ENCODE assay signal across 8 cellular contexts in the genomic region with DNA sequence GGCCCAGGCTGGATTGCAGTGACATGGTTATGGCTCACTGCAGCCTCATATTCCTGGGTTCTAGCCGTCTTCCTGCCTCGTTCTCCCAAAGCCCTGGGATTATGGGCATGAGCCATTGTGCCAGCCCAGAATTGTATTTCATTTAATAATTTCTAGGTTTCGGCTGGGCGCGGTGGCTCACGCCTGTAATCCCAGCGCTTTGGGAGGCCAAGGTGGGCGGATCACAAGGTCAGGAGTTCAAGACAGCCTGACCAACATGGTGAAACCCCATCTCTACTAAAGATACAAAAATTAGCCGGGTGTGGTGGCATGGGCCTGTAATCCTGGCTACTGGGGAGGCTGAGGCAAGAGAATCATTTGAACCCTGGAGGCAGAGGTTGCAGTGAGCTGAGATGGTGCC. TPM values are rescaled to one million over a fixed set of nuclear protein-coding genes. Genes with fewer than 3 reads are reported as not detected.
DNase-seq lines count a peak whose midpoint lies in the region; ATAC-seq, FAIRE-seq and TF ChIP-seq lines count a peak whose summit lies in the region.
"Not testable (repeated sequence)": the region's sequence is repeated elsewhere in the genome, so short reads cannot be mapped to it uniquely, and the experiment has no call there.

No MANE protein-coding gene starts in this region.

- peaks cover 22% of the 10 kb centered on the region for H3K36me3 ChIP-seq in CD8-positive, alpha-beta memory T cell (ENCODE audit: insufficient read depth, low read length)
- peaks cover 0 to 26% of the 10 kb centered on the region in 2 donors for H3K36me3 ChIP-seq in kidney (ENCODE audit: control insufficient read depth in 1 of 2, insufficient read depth in 2 of 2, low read length in 2 of 2)
- peaks cover 25 to 40% (median 27%) of the 10 kb centered on the region in 3 donors for H3K36me3 ChIP-seq in tibial artery

- not testable (repeated sequence) for ATAC-seq in activated B cell treated with CpG ODN at 0.5 μM for 24 hours (ENCODE audit: low read depth)

- peaks cover 54 to 72% (median 62%) of the 10 kb centered on the region in 3 donors for H3K4me1 Mint-ChIP-seq in CD8-positive, alpha-beta memory T cell
- H3K4me1 Mint-ChIP-seq in activated B cell treated with CpG ODN at 0.5 μM for 24 hours (peaks cover 59% of the 10 kb centered on the region), osteocyte (ENCODE audit: unreplicated experiment) (peaks cover 56% of the 10 kb centered on the region)

- H3K9me3 Mint-ChIP-seq in CD8-positive, alpha-beta memory T cell; activated B cell treated with CpG ODN at 0.5 μM for 24 hours; osteocyte (ENCODE audit: unreplicated experiment): not testable (repeated sequence)

- H3K4me3 Mint-ChIP-seq in CD8-positive, alpha-beta memory T cell: peak overlapping the region; percentile 96 to 100 (median 98)
- H3K4me3 Mint-ChIP-seq in activated B cell treated with CpG ODN at 0.5 μM for 24 hours (peak overlapping the region; percentile 98), osteocyte (ENCODE audit: unreplicated experiment) (peak overlapping the region; percentile 99)

- not testable (repeated sequence) for H3K27ac ChIP-seq in CD8-positive, alpha-beta memory T cell (ENCODE audit: low read depth, low read length); kidney (ENCODE audit: low read depth in 2 of 2, low read length in 2 of 2); tibial artery

- intact Hi-C loops in activated B cell treated with CpG ODN at 0.5 μM for 24 hours (cut with micrococcal nuclease); kidney (cut with DNase I); tibial artery (cut with DNase I; ENCODE audit: low total_unique reads): not testable (repeated sequence)

- not testable (repeated sequence) for DNase-seq in CD8-positive, alpha-beta memory T cell; LNCaP clone FGC (ENCODE audit: low read depth); activated B cell treated with CpG ODN at 0.5 μM for 24 hours; astrocyte of the cerebellum (ENCODE audit: low read depth); epithelial cell of esophagus (ENCODE audit: low read depth); kidney; osteocyte (ENCODE audit: extremely low spot score, unreplicated experiment); tibial artery

- H3K27me3 ChIP-seq in CD8-positive, alpha-beta memory T cell (ENCODE audit: insufficient read depth, low read length, poor library complexity, severe bottlenecking); tibial artery: not testable (repeated sequence)

- H3K4me1 ChIP-seq in CD8-positive, alpha-beta memory T cell (ENCODE audit: insufficient read depth, low read length): peaks cover 67% of the 10 kb centered on the region
- peaks cover 14 to 19% of the 10 kb centered on the region in 2 donors for H3K4me1 ChIP-seq in kidney (ENCODE audit: control insufficient read depth in 1 of 2, insufficient read depth in 1 of 2, low read depth in 1 of 2, low read length in 2 of 2)
- peaks cover 0 to 70% (median 57%) of the 10 kb centered on the region in 4 donors for H3K4me1 ChIP-seq in tibial artery

- not testable (repeated sequence) for FAIRE-seq in kidney (lab: Jason Lieb, UNC)

- POLR2A ChIA-PET in CD8-positive, alpha-beta memory T cell (lab: Charles Lee); activated B cell treated with CpG ODN at 0.5 μM for 24 hours (lab: Charles Lee): not testable (repeated sequence)

- peak overlapping the region in 7 of 8 donors; percentile 49 to 97 (median 64) for H3K27ac Mint-ChIP-seq in CD8-positive, alpha-beta memory T cell
- H3K27ac Mint-ChIP-seq in activated B cell treated with CpG ODN at 0.5 μM for 24 hours; osteocyte (ENCODE audit: unreplicated experiment): not testable (repeated sequence)

- TF ChIP-seq CTCF in LNCaP clone FGC (IDR thresholded peaks at IDR 0.05; ENCODE audit: control insufficient read depth, extremely low read depth, insufficient read depth); activated B cell treated with CpG ODN at 0.5 μM for 24 hours (IDR thresholded peaks at IDR 0.05); astrocyte of the cerebellum (IDR thresholded peaks at IDR 0.05; ENCODE audit: low read depth, low read length, missing control alignments); epithelial cell of esophagus (IDR thresholded peaks at IDR 0.05; ENCODE audit: insufficient read depth, low read depth, low read length, missing control alignments); kidney (IDR thresholded peaks at IDR 0.05; ENCODE audit: borderline replicate concordance, extremely low read depth, insufficient read depth); osteocyte (IDR thresholded peaks at IDR 0.05); tibial artery (IDR thresholded peaks at IDR 0.05): not testable (repeated sequence)

- in situ Hi-C loops in astrocyte of the cerebellum (cut with HindIII; ENCODE audit: low sequenced_read_pairs): not testable (repeated sequence)

- not testable (repeated sequence) for H3K4me3 ChIP-seq in CD8-positive, alpha-beta memory T cell (ENCODE audit: low read length)
- H3K4me3 ChIP-seq in LNCaP clone FGC (ENCODE audit: low read depth, low read length): peak overlapping the region; percentile 99
- peak overlapping the region; percentile 92 for H3K4me3 ChIP-seq in astrocyte of the cerebellum (ENCODE audit: low read depth, low read length)
- peak overlapping the region; percentile 100 for H3K4me3 ChIP-seq in epithelial cell of esophagus (ENCODE audit: low read length)
- peak overlapping the region; percentile 51 to 99 for H3K4me3 ChIP-seq in kidney (ENCODE audit: low read length in 2 of 2)
- peak overlapping the region; percentile 84 to 93 for H3K4me3 ChIP-seq in tibial artery

- peaks cover 7 to 71% (median 9%) of the 10 kb centered on the region in 3 donors for H3K36me3 Mint-ChIP-seq in CD8-positive, alpha-beta memory T cell
- H3K36me3 Mint-ChIP-seq in activated B cell treated with CpG ODN at 0.5 μM for 24 hours (ENCODE audit: low read depth) (peaks cover 66% of the 10 kb centered on the region), osteocyte (ENCODE audit: unreplicated experiment) (peaks cover 24% of the 10 kb centered on the region)

- H3K27me3 Mint-ChIP-seq in CD8-positive, alpha-beta memory T cell; activated B cell treated with CpG ODN at 0.5 μM for 24 hours; osteocyte (ENCODE audit: unreplicated experiment): not testable (repeated sequence)

- CTCF ChIA-PET in CD8-positive, alpha-beta memory T cell (lab: Charles Lee): interaction anchor here (1.7 kb wide), 1 partner anchor 9 kb away, joined by 4 read pairs; no protein-coding TSS in a partner anchor
- CTCF ChIA-PET in activated B cell treated with CpG ODN at 0.5 μM for 24 hours (lab: Charles Lee): not testable (repeated sequence)

- not testable (repeated sequence) for H3K9me3 ChIP-seq in CD8-positive, alpha-beta memory T cell (ENCODE audit: low read length); kidney (ENCODE audit: control insufficient read depth in 1 of 2, low read length in 2 of 2); tibial artery

- H3K9ac ChIP-seq in kidney (ENCODE audit: low read length in 2 of 2): not testable (repeated sequence)

RNA-seq across cellular contexts. Expression of a gene that starts 2.8 kb away (rescaled TPM):
- 100 to 1,000 TPM; 198 to 203 TPM for total RNA-seq in CD8-positive, alpha-beta memory T cell
- polyA plus RNA-seq in CD8-positive, alpha-beta memory T cell: 147 TPM
- 231 and 276 TPM in 2 replicates for total RNA-seq in activated B cell treated with CpG ODN at 0.5 μM for 24 hours
- total RNA-seq in kidney: 150 TPM
- polyA plus RNA-seq in kidney (ENCODE audit: insufficient read depth, low read depth, low replicate concordance): 54.3 TPM
- total RNA-seq in osteocyte: 144 and 153 TPM in 2 replicates

RNA-seq across cellular contexts. Expression of a gene that starts 10.8 kb away (rescaled TPM):
- total RNA-seq in CD8-positive, alpha-beta memory T cell: 10 to 100 TPM; 24.7 to 33.4 TPM
- polyA plus RNA-seq in CD8-positive, alpha-beta memory T cell: 12.6 TPM
- total RNA-seq in activated B cell treated with CpG ODN at 0.5 μM for 24 hours: 18.1 and 23.0 TPM in 2 replicates
- total RNA-seq in kidney: 19.4 TPM
- 31.6 TPM for polyA plus RNA-seq in kidney (ENCODE audit: insufficient read depth, low read depth, low replicate concordance)
- 19.4 and 20.9 TPM in 2 replicates for total RNA-seq in osteocyte
